8 cellular contexts compared by ENCODE assay signal in genomic region chr1:219885680-219886079, GRCh38. TPM values are rescaled to one million over a fixed set of nuclear protein-coding genes. Genes with fewer than 3 reads are reported as not detected.
"Had no signal": no experiment of that assay in that cellular context is flagged by ENCODE, and none has a peak within 500 bp of the region (broad histone marks: within the 10 kb centered on the region; RNA-seq: fewer than 3 reads in every experiment).

No MANE protein-coding gene starts in this region.

- DNase-seq: GDM1, GF-D8 had no signal

- ATAC-seq: GM12878 had no signal

- FAIRE-seq: GM12878, GM12891, GM12892, GM18507, GM19239 had no signal

- H3K4me3 ChIP-seq: GM12878 had no signal

RNA-seq across cellular contexts. Expression of gene SLC30A10, which starts 42.7 kb away (rescaled TPM):
- total RNA-seq: G401, GM12878 had no signal
- polyA plus RNA-seq: GM12878 had no signal
